ENCODE assay signal across 8 cellular contexts in genomic region chr17:16568541-16569357, GRCh38. TPM values are rescaled to one million over a fixed set of nuclear protein-coding genes. Genes with fewer than 3 reads are reported as not detected.
DNase-seq lines count a peak whose midpoint lies in the region; ATAC-seq and TF ChIP-seq lines count a peak whose summit lies in the region.

ZNF287 (minus strand) TSS chr17:16569204; CDS start chr17:16567731, 1,473 bp downstream.

- H4K20me1 ChIP-seq in OCI-LY1 (ENCODE audit: insufficient read depth, low read length) = no peaks in the 10 kb centered on the region

- no peak within 1 kb of the TSS for H2AFZ ChIP-seq in OCI-LY1 (ENCODE audit: low read length)

- POLR2A ChIA-PET in naive thymus-derived CD8-positive, alpha-beta T cell (lab: Charles Lee) = interaction anchor here (1.1 to 1.7 kb wide), 2 partner anchors 15 to 33 kb away, joined by 6 to 9 read pairs; no protein-coding TSS in a partner anchor

- H3K27me3 Mint-ChIP-seq in activated T-helper 2 cell treated with anti-CD3 and anti-CD28 coated beads, Interferon-gamma antibody, Interleukin-2, Interleukin-4, amounts not matched to agents 10 μg/mL and 5 μg/mL and 100 μg/mL, durations not matched to agents 14 hours and 24 hours and 36 hours (ENCODE audit: low read depth) = no peaks in the 10 kb centered on the region
- peaks cover 0 to 7% (median 2%) of the 10 kb centered on the region in 5 donors for H3K27me3 Mint-ChIP-seq in naive thymus-derived CD8-positive, alpha-beta T cell
- H3K27me3 Mint-ChIP-seq in stimulated activated memory B cell treated with anti-CD40 and anti-IgM and Interleukin-4, amounts not matched to agents 10 μg/mL and 1 μg/mL and 100 μg/mL, for 72 hours = no peaks in the 10 kb centered on the region

- no peak within 1 kb of the TSS for H3K27ac ChIP-seq in OCI-LY1 (ENCODE audit: low read depth, low read length, poor library complexity, severe bottlenecking)

- peak within 1 kb of the TSS; percentile 78 for H3K4me3 Mint-ChIP-seq in activated T-helper 2 cell treated with anti-CD3 and anti-CD28 coated beads, Interferon-gamma antibody, Interleukin-2, Interleukin-4, amounts not matched to agents 10 μg/mL and 5 μg/mL and 100 μg/mL, durations not matched to agents 14 hours and 24 hours and 36 hours (ENCODE audit: low read depth)
- peak within 1 kb of the TSS; percentile 81 to 92 (median 86) for H3K4me3 Mint-ChIP-seq in naive thymus-derived CD8-positive, alpha-beta T cell
- peak within 1 kb of the TSS; percentile 91 for H3K4me3 Mint-ChIP-seq in stimulated activated memory B cell treated with anti-CD40 and anti-IgM and Interleukin-4, amounts not matched to agents 10 μg/mL and 1 μg/mL and 100 μg/mL, for 72 hours

- H3K4me1 Mint-ChIP-seq in activated T-helper 2 cell treated with anti-CD3 and anti-CD28 coated beads, Interferon-gamma antibody, Interleukin-2, Interleukin-4, amounts not matched to agents 10 μg/mL and 5 μg/mL and 100 μg/mL, durations not matched to agents 14 hours and 24 hours and 36 hours (ENCODE audit: low read depth) = peaks cover 2% of the 10 kb centered on the region
- H3K4me1 Mint-ChIP-seq in naive thymus-derived CD8-positive, alpha-beta T cell = peaks cover 10 to 26% (median 19%) of the 10 kb centered on the region in 4 donors
- peaks cover 13% of the 10 kb centered on the region for H3K4me1 Mint-ChIP-seq in stimulated activated memory B cell treated with anti-CD40 and anti-IgM and Interleukin-4, amounts not matched to agents 10 μg/mL and 1 μg/mL and 100 μg/mL, for 72 hours

- peaks cover 12% of the 10 kb centered on the region for H3K4me1 ChIP-seq in OCI-LY1 (ENCODE audit: insufficient read depth, low read length, severe bottlenecking)

- peak; percentile 88 for DNase-seq in COLO668 (lab: John Stamatoyannopoulos, UW; ENCODE audit: unreplicated experiment)
- DNase-seq in GM20000 (ENCODE audit: low spot score) = peak; percentile 98
- DNase-seq in HUDEP-2 (lab: John Stamatoyannopoulos, UW; ENCODE audit: unreplicated experiment in 76 of 76) = peak in 58 of 76 experiments; percentile 7 to 88 (median 63)
- peak; percentile 90 for DNase-seq in activated T-helper 2 cell treated with anti-CD3 and anti-CD28 coated beads, Interferon-gamma antibody, Interleukin-2, Interleukin-4, amounts not matched to agents 10 μg/mL and 5 μg/mL and 100 μg/mL, durations not matched to agents 14 hours and 24 hours and 36 hours (ENCODE audit: low spot score)
- peak; percentile 86 for DNase-seq in fibroblast of mammary gland (ENCODE audit: low read depth)
- DNase-seq in naive thymus-derived CD8-positive, alpha-beta T cell = peak; percentile 90 to 98 (median 94)

- H3K9me3 Mint-ChIP-seq in activated T-helper 2 cell treated with anti-CD3 and anti-CD28 coated beads, Interferon-gamma antibody, Interleukin-2, Interleukin-4, amounts not matched to agents 10 μg/mL and 5 μg/mL and 100 μg/mL, durations not matched to agents 14 hours and 24 hours and 36 hours = peaks cover 5% of the 10 kb centered on the region
- H3K9me3 Mint-ChIP-seq in naive thymus-derived CD8-positive, alpha-beta T cell = no peaks in the 10 kb centered on the region
- peaks cover 2% of the 10 kb centered on the region for H3K9me3 Mint-ChIP-seq in stimulated activated memory B cell treated with anti-CD40 and anti-IgM and Interleukin-4, amounts not matched to agents 10 μg/mL and 1 μg/mL and 100 μg/mL, for 72 hours

- ATAC-seq in naive thymus-derived CD8-positive, alpha-beta T cell = peak; percentile 94 to 96
- peak; percentile 99 for ATAC-seq in stimulated activated memory B cell treated with anti-CD40 and anti-IgM and Interleukin-4, amounts not matched to agents 10 μg/mL and 1 μg/mL and 100 μg/mL, for 72 hours

- intact Hi-C loops in activated T-helper 2 cell treated with anti-CD3 and anti-CD28 coated beads, Interferon-gamma antibody, Interleukin-2, Interleukin-4, amounts not matched to agents 10 μg/mL and 5 μg/mL and 100 μg/mL, durations not matched to agents 14 hours and 24 hours and 36 hours (cut with micrococcal nuclease) = loop anchor here (1.0 to 2.0 kb wide), 2 partner anchors 16 to 33 kb away; no protein-coding TSS in a partner anchor

- H3K9me3 ChIP-seq in OCI-LY1 (ENCODE audit: low read length) = peaks cover 9% of the 10 kb centered on the region; the same call in 1 of the 2 replicates

- H3K27me3 ChIP-seq in OCI-LY1 (ENCODE audit: insufficient read depth, low read length) = no peaks in the 10 kb centered on the region

- H3K79me2 ChIP-seq in OCI-LY1 (ENCODE audit: insufficient read depth, low read length) = no peaks in the 10 kb centered on the region

- peaks cover under 1% of the 10 kb centered on the region for H3K36me3 ChIP-seq in OCI-LY1 (ENCODE audit: insufficient read depth, low read length)

- H3F3A ChIP-seq in OCI-LY1 (ENCODE audit: insufficient read depth, low read length) = no peaks in the 10 kb centered on the region

- TF ChIP-seq CTCF in GM20000 (IDR thresholded peaks at IDR 0.05; ENCODE audit: extremely low read depth, missing control alignments) (no peak), OCI-LY1 (IDR thresholded peaks at IDR 0.05; ENCODE audit: low read length) (no peak), fibroblast of mammary gland (conservative IDR thresholded peaks at IDR 0.05; ENCODE audit: control insufficient read depth, insufficient read depth, low read depth, low read length) (no peak)

- H3K36me3 Mint-ChIP-seq in activated T-helper 2 cell treated with anti-CD3 and anti-CD28 coated beads, Interferon-gamma antibody, Interleukin-2, Interleukin-4, amounts not matched to agents 10 μg/mL and 5 μg/mL and 100 μg/mL, durations not matched to agents 14 hours and 24 hours and 36 hours (ENCODE audit: low read depth) = peaks cover 18% of the 10 kb centered on the region
- H3K36me3 Mint-ChIP-seq in naive thymus-derived CD8-positive, alpha-beta T cell = peaks cover 5 to 17% (median 13%) of the 10 kb centered on the region in 3 donors
- peaks cover 18% of the 10 kb centered on the region for H3K36me3 Mint-ChIP-seq in stimulated activated memory B cell treated with anti-CD40 and anti-IgM and Interleukin-4, amounts not matched to agents 10 μg/mL and 1 μg/mL and 100 μg/mL, for 72 hours

- H3K4me3 ChIP-seq in OCI-LY1 (ENCODE audit: low read depth, low read length, poor library complexity, severe bottlenecking) (peak within 1 kb of the TSS; percentile 65), fibroblast of mammary gland (ENCODE audit: control insufficient read depth, low read depth, low read length) (peak within 1 kb of the TSS; percentile 71)

- H3K9me2 ChIP-seq in OCI-LY1 (ENCODE audit: low read depth, low read length) = no peaks in the 10 kb centered on the region

- peak within 1 kb of the TSS; percentile 66 for H3K4me2 ChIP-seq in OCI-LY1 (ENCODE audit: low read length)

- H3K9ac ChIP-seq in OCI-LY1 (ENCODE audit: low read length) = peak within 1 kb of the TSS; percentile 57; the same call in 1 of the 2 replicates

- peak within 1 kb of the TSS; percentile 43 for H3K27ac Mint-ChIP-seq in activated T-helper 2 cell treated with anti-CD3 and anti-CD28 coated beads, Interferon-gamma antibody, Interleukin-2, Interleukin-4, amounts not matched to agents 10 μg/mL and 5 μg/mL and 100 μg/mL, durations not matched to agents 14 hours and 24 hours and 36 hours
- H3K27ac Mint-ChIP-seq in naive thymus-derived CD8-positive, alpha-beta T cell = peak within 1 kb of the TSS; percentile 81 to 98 (median 96)
- peak within 1 kb of the TSS; percentile 85 for H3K27ac Mint-ChIP-seq in stimulated activated memory B cell treated with anti-CD40 and anti-IgM and Interleukin-4, amounts not matched to agents 10 μg/mL and 1 μg/mL and 100 μg/mL, for 72 hours

RNA-seq across cellular contexts. Expression of gene ZNF287, which starts in this region (rescaled TPM):
- 6.0 and 7.9 TPM in 2 replicates for total RNA-seq in activated T-helper 2 cell treated with anti-CD3 and anti-CD28 coated beads, Interferon-gamma antibody, Interleukin-2, Interleukin-4, amounts not matched to agents 10 μg/mL and 5 μg/mL and 100 μg/mL, durations not matched to agents 14 hours and 24 hours and 36 hours
- total RNA-seq in naive thymus-derived CD8-positive, alpha-beta T cell = 10 to 100 TPM; 18.8 to 21.6 TPM
- 10 to 100 TPM in 2 of 3 donors, 1 to 10 TPM in 1; 9.4 to 15.1 (median 11.4) TPM for polyA plus RNA-seq in naive thymus-derived CD8-positive, alpha-beta T cell

Comparison
In these comparisons a context has a peak if more than half of its experiments do, and no peak if none do; other contexts are left out.
1. H3K27ac Mint-ChIP-seq: peak in every context shown above with its lines; median percentile 96 in naive thymus-derived CD8-positive, alpha-beta T cell; 85 in stimulated activated memory B cell treated with anti-CD40 and anti-IgM and Interleukin-4, amounts not matched to agents 10 μg/mL and 1 μg/mL and 100 μg/mL, for 72 hours; 43 in activated T-helper 2 cell treated with anti-CD3 and anti-CD28 coated beads, Interferon-gamma antibody, Interleukin-2, Interleukin-4, amounts not matched to agents 10 μg/mL and 5 μg/mL and 100 μg/mL, durations not matched to agents 14 hours and 24 hours and 36 hours.